Comparison of ENCODE assay signal across 1 cellular context in genomic region chr17:27471321-27472269, GRCh38.
TF ChIP-seq lines count a peak whose summit lies in the region.

No MANE protein-coding gene starts in this region.

TF ChIP-seq in HCT116, 20 proteins besides CTCF, POLR2A, EP300 and RAD21 (continued from another document):
- TF ChIP-seq REST (IDR thresholded peaks at IDR 0.05; ENCODE audit: low read depth) (no peak), JUND (IDR thresholded peaks at IDR 0.05) (0 out of 2 replicates have a peak, but pooled peaks have one; percentile 25), ZFX (IDR thresholded peaks at IDR 0.05) (no peak), YY1 (IDR thresholded peaks at IDR 0.05; ENCODE audit: extremely low read depth, insufficient replicate concordance, low read depth, low read length) (no peak), SRF (IDR thresholded peaks at IDR 0.05; ENCODE audit: low read depth) (no peak), EGR1 (IDR thresholded peaks at IDR 0.05; ENCODE audit: low read depth) (no peak)
